19 cellular contexts compared by ENCODE assay signal in the genomic region with DNA sequence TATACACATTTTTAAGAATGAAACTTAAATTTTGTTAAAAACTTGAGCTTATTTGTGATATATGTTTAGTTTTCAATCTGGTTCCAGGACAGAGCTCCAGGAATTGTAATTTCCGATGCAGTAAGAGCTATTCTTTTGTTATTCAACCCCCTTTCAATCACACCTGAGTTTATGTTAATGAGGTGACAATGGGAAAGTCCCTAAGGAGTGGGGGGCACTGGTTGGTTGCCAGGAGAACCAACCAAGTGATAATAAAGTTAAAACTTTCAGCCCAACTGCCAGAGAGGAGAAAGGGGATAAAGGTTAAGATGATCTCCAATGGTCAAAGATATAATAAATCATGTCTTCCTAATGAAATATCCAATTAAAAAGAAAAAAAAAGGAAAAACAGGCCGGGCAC. TPM values are rescaled to one million over a fixed set of nuclear protein-coding genes. Genes with fewer than 3 reads are reported as not detected.
DNase-seq lines count a peak whose midpoint lies in the region; ATAC-seq, FAIRE-seq and TF ChIP-seq lines count a peak whose summit lies in the region.
"Had no signal": no experiment of that assay in that cellular context is flagged by ENCODE, and none has a peak within 500 bp of the region (broad histone marks: within the 10 kb centered on the region; RNA-seq: fewer than 3 reads in every experiment).

No MANE protein-coding gene starts in this region.

- no peak for FAIRE-seq in H1 (lab: Jason Lieb, UNC)
- FAIRE-seq: HepG2 had no signal

- H3K9me2 ChIP-seq in GM23338 (ENCODE audit: insufficient read depth): no peaks in the 10 kb centered on the region

- no peak for TF ChIP-seq RAD21 in H1 (IDR thresholded peaks at IDR 0.05 in 1 of 2, conservative IDR thresholded peaks at IDR 0.05 in 1 of 2; ENCODE audit: low read depth in 2 of 2, low read length in 2 of 2)

- no peak overlapping the region for H4K91ac ChIP-seq in H1 (replicated peaks; ENCODE audit: insufficient read length, low read length)

- H2BK120ac ChIP-seq in H1 (replicated peaks; ENCODE audit: low read depth, low read length) (no peak overlapping the region), mesendoderm (ENCODE audit: low read depth, low read length) (no peak overlapping the region)

- no peaks in the 10 kb centered on the region for H3K27me3 ChIP-seq in GM23338 (ENCODE audit: insufficient read depth)
- no peaks in the 10 kb centered on the region for H3K27me3 ChIP-seq in HUES48 (ENCODE audit: control insufficient read depth, insufficient read depth, low read length)
- no peaks in the 10 kb centered on the region for H3K27me3 ChIP-seq in H1 (replicated peaks in 1 of 4; ENCODE audit: control insufficient read depth in 3 of 4, extremely low read depth in 1 of 4, insufficient read depth in 3 of 4, low read length in 3 of 4)
- no peaks in the 10 kb centered on the region for H3K27me3 ChIP-seq in mesendoderm (ENCODE audit: insufficient read depth, low read length, poor library complexity)
- no peaks in the 10 kb centered on the region for H3K27me3 ChIP-seq in effector memory CD4-positive, alpha-beta T cell (replicated peaks; ENCODE audit: control insufficient read depth, insufficient read depth, low read length, poor library complexity, severe bottlenecking)

- CTCF ChIA-PET in H1 (lab: Charles Lee; ENCODE audit: partially characterized antibody): interaction anchor here (0.9 kb wide), 1 partner anchor 88 kb away, joined by 3 read pairs; no protein-coding TSS in a partner anchor

- peak overlapping the region; percentile 91 for H4K5ac ChIP-seq in H1 (ENCODE audit: insufficient read length, low read depth, low read length)
- H4K5ac ChIP-seq in mesendoderm (ENCODE audit: low read length): no peak overlapping the region

- H3K36me3 Mint-ChIP-seq in GM23338 (ENCODE audit: low read depth): peaks cover 76% of the 10 kb centered on the region

- TF ChIP-seq CTCF in GM23338 (conservative IDR thresholded peaks at IDR 0.05; ENCODE audit: low read depth in 2 of 2): no peak
- TF ChIP-seq CTCF in H1 (IDR thresholded peaks at IDR 0.05; ENCODE audit: control extremely low read depth in 1 of 3, insufficient read depth in 1 of 3, low read depth in 1 of 3, low read length in 3 of 3): no peak

- H4K20me1 ChIP-seq in GM23338 (replicated peaks; ENCODE audit: insufficient read depth) (peaks cover 25% of the 10 kb centered on the region; the same call in 1 of the 2 replicates), H1 (replicated peaks in 1 of 2; ENCODE audit: control insufficient read depth in 1 of 2, insufficient read depth in 2 of 2, low read length in 2 of 2) (peaks cover 0 to 4% of the 10 kb centered on the region in 2 experiments)

- no peak overlapping the region for H3K14ac ChIP-seq in H1 (ENCODE audit: insufficient read length)

- POLR2A ChIA-PET in H1 (lab: Charles Lee; ENCODE audit: partially characterized antibody): interaction anchor here (0.9 to 2.3 kb wide), 6 partner anchors 9 to 161 kb away, joined by 3 to 14 read pairs (median 6); a partner anchor contains a TSS

- H3K27me3 Mint-ChIP-seq in GM23338 (ENCODE audit: insufficient read depth, low read depth, poor library complexity): peaks cover 9% of the 10 kb centered on the region

- H2AK5ac ChIP-seq in H1 (ENCODE audit: low read depth, low read length): no peak overlapping the region
- H2AK5ac ChIP-seq in mesendoderm (ENCODE audit: low read length): no peak overlapping the region

- peak overlapping the region; percentile 88 for H3K27ac ChIP-seq in GM23338 (ENCODE audit: low read depth)
- H3K27ac ChIP-seq in HUES48 (ENCODE audit: low read depth, low read length): peak overlapping the region; percentile 71
- peak overlapping the region; percentile 63 for H3K27ac ChIP-seq in H1 (ENCODE audit: low read depth, low read length)
- H3K27ac ChIP-seq in mesendoderm (ENCODE audit: low read depth, low read length): no peak overlapping the region
- H3K27ac ChIP-seq in effector memory CD4-positive, alpha-beta T cell (ENCODE audit: insufficient read depth, low read length, poor library complexity, severe bottlenecking): no peak overlapping the region
- H3K27ac ChIP-seq: C4-2B, RWPE1 had no signal

- peak overlapping the region; percentile 96 for H3K27ac Mint-ChIP-seq in GM23338

- peaks cover 6% of the 10 kb centered on the region; the same call in 1 of the 2 replicates for H3F3A ChIP-seq in GM23338 (replicated peaks; ENCODE audit: low read depth)

- ATAC-seq in GM23338: peak; percentile 87
- ATAC-seq in HG02870 (IDR thresholded peaks at IDR 0.05; ENCODE audit: unreplicated experiment): no peak
- no peak for ATAC-seq in HG03565 (IDR thresholded peaks at IDR 0.05; ENCODE audit: unreplicated experiment)
- ATAC-seq: HepG2, PC-3 had no signal

- H3K4me2 ChIP-seq in GM23338: peak overlapping the region; percentile 66
- peak overlapping the region; percentile 13 to 30; a peak in 2 of 4 replicates for H3K4me2 ChIP-seq in H1 (ENCODE audit: insufficient read depth in 1 of 2, low read depth in 2 of 2, low read length in 2 of 2)
- H3K4me2 ChIP-seq in mesendoderm (ENCODE audit: low read length): no peak overlapping the region

- H2BK5ac ChIP-seq in H1 (ENCODE audit: low read depth, low read length) (no peak overlapping the region), mesendoderm (ENCODE audit: low read length) (no peak overlapping the region)

- no peak overlapping the region for H3K9ac ChIP-seq in HUES48 (ENCODE audit: low read depth, low read length)
- no peak overlapping the region for H3K9ac ChIP-seq in H1 (replicated peaks in 1 of 4; ENCODE audit: extremely low read depth in 1 of 4, low read depth in 3 of 4, low read length in 3 of 4)
- H3K9ac ChIP-seq in mesendoderm (ENCODE audit: low read length): no peak overlapping the region

- H3K4ac ChIP-seq in H1 (replicated peaks; ENCODE audit: insufficient read length, low read depth, low read length) (no peak overlapping the region), mesendoderm (ENCODE audit: low read depth, low read length) (no peak overlapping the region)

- no peaks in the 10 kb centered on the region for H3K9me3 ChIP-seq in HUES48 (ENCODE audit: control insufficient read depth, insufficient read depth, low read length)
- no peaks in the 10 kb centered on the region for H3K9me3 ChIP-seq in H1 (ENCODE audit: insufficient read depth in 2 of 2, low read depth in 1 of 2, low read length in 1 of 2)
- H3K9me3 ChIP-seq in effector memory CD4-positive, alpha-beta T cell (ENCODE audit: control insufficient read depth, low read length): no peaks in the 10 kb centered on the region
- H3K9me3 ChIP-seq: HAP-1 had no signal

- H3K36me3 ChIP-seq in GM23338 (ENCODE audit: insufficient read depth) (peaks cover 22% of the 10 kb centered on the region; the same call in 1 of the 2 replicates), HUES48 (ENCODE audit: control insufficient read depth, insufficient read depth, low read length) (peaks cover 67% of the 10 kb centered on the region), H1 (ENCODE audit: control insufficient read depth in 2 of 4, insufficient read depth in 4 of 4, low read length in 3 of 4) (peaks cover 3 to 28% (median 14%) of the 10 kb centered on the region in 4 experiments; a peak in 6 of 8 replicates), mesendoderm (ENCODE audit: control insufficient read depth, insufficient read depth, low read length) (peaks cover 3% of the 10 kb centered on the region)
- peaks cover 6% of the 10 kb centered on the region for H3K36me3 ChIP-seq in effector memory CD4-positive, alpha-beta T cell (ENCODE audit: control insufficient read depth, insufficient read depth, low read length)

- TF ChIP-seq POLR2A in H1 (IDR thresholded peaks at IDR 0.05; ENCODE audit: control extremely low read depth in 1 of 2, low read depth in 2 of 2, low read length in 2 of 2): no peak

- H3K23ac ChIP-seq in H1 (ENCODE audit: insufficient read length) (no peak overlapping the region), mesendoderm (ENCODE audit: low read length) (no peak overlapping the region)

- no peaks in the 10 kb centered on the region for H3K23me2 ChIP-seq in H1 (ENCODE audit: low read depth, low read length)

- DNase-seq in GM23338 (ENCODE audit: low spot score): peak; percentile 87
- no peak for DNase-seq in H1 (ENCODE audit: low read depth in 1 of 2, low spot score in 2 of 2)
- DNase-seq in mesendoderm: peak; percentile 76
- DNase-seq in effector memory CD4-positive, alpha-beta T cell: no peak
- DNase-seq: ACHN, DMS79, KBM-7, NCI-H187, NCI-H2227 treated with DMSO at 0.1 percent for 48 hours, NCI-H524, PC-3, SIG-M5 had no signal

- no peaks in the 10 kb centered on the region; the same call in 2 of the 3 replicates for H3K9me3 Mint-ChIP-seq in GM23338

- H2AFZ ChIP-seq in GM23338 (no peak overlapping the region), H1 (ENCODE audit: low read length) (no peak overlapping the region)

- H3K56ac ChIP-seq in H1 (replicated peaks; ENCODE audit: insufficient read length, low read depth, low read length) (no peak overlapping the region), mesendoderm (ENCODE audit: low read length) (no peak overlapping the region)

- TF ChIP-seq EP300 in H1 (IDR thresholded peaks at IDR 0.05; ENCODE audit: borderline replicate concordance in 1 of 2, low read depth in 2 of 2, low read length in 2 of 2): peak in 1 of 2 experiments; percentile 38; a peak in 1 of 3 replicates

- peak overlapping the region; percentile 44 for H3K4me3 Mint-ChIP-seq in GM23338

- H3K79me2 ChIP-seq in GM23338 (replicated peaks; ENCODE audit: insufficient read depth) (peaks cover 97% of the 10 kb centered on the region), H1 (ENCODE audit: control insufficient read depth in 1 of 2, insufficient read depth in 2 of 2, low read length in 2 of 2) (peaks cover 3 to 81% of the 10 kb centered on the region in 2 experiments; a peak in 3 of 4 replicates), mesendoderm (ENCODE audit: control insufficient read depth, insufficient read depth, low read length) (peaks cover 52% of the 10 kb centered on the region)

- peaks cover 46% of the 10 kb centered on the region for H3K4me1 Mint-ChIP-seq in GM23338

- H3K4me1 ChIP-seq in GM23338 (ENCODE audit: insufficient read depth) (peaks cover 36% of the 10 kb centered on the region), HUES48 (ENCODE audit: control insufficient read depth, insufficient read depth, low read length) (peaks cover 19% of the 10 kb centered on the region), H1 (replicated peaks in 1 of 4; ENCODE audit: control insufficient read depth in 3 of 4, insufficient read depth in 4 of 4, low read length in 3 of 4) (peaks cover 3 to 15% (median 10%) of the 10 kb centered on the region in 4 experiments; a peak in 4 of 7 replicates), mesendoderm (ENCODE audit: control insufficient read depth, low read depth, low read length) (no peaks in the 10 kb centered on the region)
- peaks cover 2% of the 10 kb centered on the region for H3K4me1 ChIP-seq in effector memory CD4-positive, alpha-beta T cell (ENCODE audit: control insufficient read depth, insufficient read depth, low read length, poor library complexity, severe bottlenecking)
- H3K4me1 ChIP-seq: HAP-1 had no signal

- no peak overlapping the region for H3K4me3 ChIP-seq in GM23338
- H3K4me3 ChIP-seq in HUES48 (ENCODE audit: low read depth, low read length): 0 out of 2 replicates have a peak overlapping the region, but pooled peaks have one; percentile 22
- peak overlapping the region in 1 of 4 experiments; percentile 1; a peak in 1 of 8 replicates for H3K4me3 ChIP-seq in H1 (ENCODE audit: extremely low read depth in 1 of 4, insufficient read depth in 2 of 4, low read depth in 3 of 4, low read length in 4 of 4)
- no peak overlapping the region for H3K4me3 ChIP-seq in mesendoderm (ENCODE audit: low read length)
- H3K4me3 ChIP-seq in effector memory CD4-positive, alpha-beta T cell (ENCODE audit: insufficient read depth, low read depth, low read length, poor library complexity, severe bottlenecking): no peak overlapping the region
- H3K4me3 ChIP-seq: HAP-1 had no signal

- H4K8ac ChIP-seq in H1 (ENCODE audit: extremely low read depth, insufficient read depth, low read length): no peak overlapping the region; the same call in 1 of the 2 replicates
- H4K8ac ChIP-seq in mesendoderm (ENCODE audit: low read depth, low read length): no peak overlapping the region

- H3K18ac ChIP-seq in H1 (ENCODE audit: extremely low read depth, low read length): no peak overlapping the region; the same call in 1 of the 2 replicates
- no peak overlapping the region for H3K18ac ChIP-seq in mesendoderm (ENCODE audit: low read length)

- H3K79me1 ChIP-seq in H1 (ENCODE audit: low read depth, low read length) (0 out of 2 replicates have a peak, but pooled peaks cover 4% of the 10 kb centered on the region), mesendoderm (ENCODE audit: low read length) (peaks cover 4% of the 10 kb centered on the region)

- WGBS in H1 (ENCODE audit: extremely low coverage in 1 of 2, insufficient coverage in 1 of 2, insufficient read length in 1 of 2, insufficient replicate concordance in 2 of 2, low coverage in 1 of 2, low lambda C conversion rate in 2 of 2, missing lambda C conversion rate in 1 of 2), 2 experiments: 41% methylated on average over 2 of the region's 2 CpGs; no CpG with 5 or more reads in 1 of the 2 experiments
- no CpG with 5 or more reads among the region's 2 CpGs for WGBS in mesendoderm (ENCODE audit: extremely low coverage, insufficient coverage, low lambda C conversion rate)

- H2BK15ac ChIP-seq in H1 (ENCODE audit: low read length) (no peak overlapping the region), mesendoderm (replicated peaks; ENCODE audit: low read depth) (no peak overlapping the region)

- H2BK20ac ChIP-seq in H1 (ENCODE audit: low read length): no peak overlapping the region

- H2BK12ac ChIP-seq in H1 (ENCODE audit: low read depth, low read length): no peak overlapping the region

RNA-seq across cellular contexts. Expression of a gene that starts 19.8 kb away (rescaled TPM):
- total RNA-seq in GM23338 (2014; rRNA removed; shearing (Covaris generic)): 199 and 217 TPM in 2 replicates
- 165 and 187 TPM in 2 replicates for polyA plus RNA-seq in GM23338 (2016; fragmentation: Nextera tagmentation; extraction: Ambion mirVana)
- total RNA-seq in H1 (2021; fragmentation: NEBNext Ultra II Directional; extraction: Animal tissue kit (Norgen Biotek cat#: 25700)): 175 and 179 TPM in 2 replicates
- polyA plus RNA-seq in H1 (2011; rRNA removed): 35.4 and 53.5 TPM in 2 replicates
- polyA plus RNA-seq in H1 (2011; cell fraction: cytosol; rRNA removed): 41.6 TPM
- 97.2 TPM for polyA plus RNA-seq in H1 (2011; cell fraction: nucleus; rRNA removed)
- polyA plus RNA-seq in H1 (2012, experiment 1 of 2): 68.2 to 120 TPM (median 83.1 TPM) in 4 replicates
- 6.9 TPM for polyA plus RNA-seq in H1 (2012, experiment 2 of 2)
- 64.9 TPM for polyA plus RNA-seq in H1 (2013, experiment 1 of 2)
- 55.1 TPM for polyA plus RNA-seq in H1 (2013, experiment 2 of 2)
- polyA minus RNA-seq in H1 (2011; rRNA and poly(A)+ RNA removed): 88.8 and 110 TPM in 2 replicates
- polyA minus RNA-seq in H1 (2011; cell fraction: cytosol; rRNA and poly(A)+ RNA removed): 68.4 TPM
- 163 TPM for polyA minus RNA-seq in H1 (2011; cell fraction: nucleus; rRNA and poly(A)+ RNA removed)
- polyA plus RNA-seq in mesendoderm (2013, experiment 1 of 2): 54.1 TPM
- 50.7 TPM for polyA plus RNA-seq in mesendoderm (2013, experiment 2 of 2)

RNA-seq across cellular contexts. Expression of a gene that starts 29.9 kb away (rescaled TPM):
- total RNA-seq in GM23338 (2014; rRNA removed; shearing (Covaris generic)): 22.8 and 31.3 TPM in 2 replicates
- polyA plus RNA-seq in GM23338 (2016; fragmentation: Nextera tagmentation; extraction: Ambion mirVana) (51.7 and 75.5 TPM in 2 replicates), H1 (2011; rRNA removed) (4.4 and 6.9 TPM in 2 replicates)
- 31.5 and 32.1 TPM in 2 replicates for total RNA-seq in H1 (2021; fragmentation: NEBNext Ultra II Directional; extraction: Animal tissue kit (Norgen Biotek cat#: 25700))
- 8.8 TPM for polyA plus RNA-seq in H1 (2011; cell fraction: cytosol; rRNA removed)
- polyA plus RNA-seq in H1 (2011; cell fraction: nucleus; rRNA removed): 8.8 TPM
- polyA plus RNA-seq in H1 (2012, experiment 1 of 2): 10.7 to 20.9 TPM (median 14.5 TPM) in 4 replicates
- polyA plus RNA-seq in H1 (2012, experiment 2 of 2): 1.0 TPM
- 20.2 TPM for polyA plus RNA-seq in H1 (2013, experiment 1 of 2)
- polyA plus RNA-seq in H1 (2013, experiment 2 of 2): 18.4 TPM
- polyA minus RNA-seq in H1 (2011; rRNA and poly(A)+ RNA removed): 36.1 and 39.4 TPM in 2 replicates
- 16.6 TPM for polyA minus RNA-seq in H1 (2011; cell fraction: cytosol; rRNA and poly(A)+ RNA removed)
- 75.3 TPM for polyA minus RNA-seq in H1 (2011; cell fraction: nucleus; rRNA and poly(A)+ RNA removed)
- polyA plus RNA-seq in mesendoderm (2013, experiment 1 of 2): 13.3 TPM
- 12.9 TPM for polyA plus RNA-seq in mesendoderm (2013, experiment 2 of 2)

Comparison
In these comparisons a context has a peak if more than half of its experiments do, and no peak if none do; other contexts are left out.
1. DNase-seq: peak in GM23338 (single experiment) and mesendoderm (single experiment); none in H1 (0 of 2) and effector memory CD4-positive, alpha-beta T cell (0 of 3).
2. H3K27ac ChIP-seq: peak in GM23338 (single experiment), HUES48 (single experiment) and H1 (single experiment); none in mesendoderm (single experiment) and effector memory CD4-positive, alpha-beta T cell (single experiment).